Comparison of ENCODE assay signal across 30 cellular contexts in genomic region chr2:213818436-213818835, GRCh38.
A peak's percentile ranks its signal among the peaks of the same experiment; 100 is the strongest.
DNase-seq lines count a peak whose midpoint lies in the region; ATAC-seq and TF ChIP-seq lines count a peak whose summit lies in the region.
"Had no signal": no experiment of that assay in that cellular context is flagged by ENCODE, and none has a peak within 500 bp of the region (broad histone marks: within the 10 kb centered on the region; RNA-seq: fewer than 3 reads in every experiment).

No MANE protein-coding gene starts in this region.

- H3K27me3 Mint-ChIP-seq in chondrocyte (ENCODE audit: low read depth) (no peaks in the 10 kb centered on the region), nephron progenitor cell (ENCODE audit: low read depth, poor library complexity) (no peaks in the 10 kb centered on the region), glutamatergic neuron (ENCODE audit: unreplicated experiment) (no peaks in the 10 kb centered on the region)
- H3K27me3 Mint-ChIP-seq in naive thymus-derived CD4-positive, alpha-beta T cell, result no peaks in the 10 kb centered on the region
- H3K27me3 Mint-ChIP-seq: natural killer cell treated with Interleukin-12 subunit alpha and Interleukin-12 subunit beta and Interleukin-15 and Interleukin-18, amount 100 ng/mL, for 72 hours; T-helper 17 cell had no signal

- no peaks in the 10 kb centered on the region for H3K36me3 ChIP-seq in A673 (ENCODE audit: insufficient read depth, low read length, poor library complexity, severe bottlenecking)
- H3K36me3 ChIP-seq in naive thymus-derived CD4-positive, alpha-beta T cell (ENCODE audit: control insufficient read depth in 2 of 3, insufficient read depth in 3 of 3, low read length in 3 of 3), result no peaks in the 10 kb centered on the region
- H3K36me3 ChIP-seq: adrenal gland, cardiac muscle cell, HAP-1, left lung had no signal

- CTCF ChIA-PET in A673 (lab: Charles Lee), result no interaction called here
- CTCF ChIA-PET in naive thymus-derived CD4-positive, alpha-beta T cell (lab: Charles Lee), result no interaction called here

- TF ChIP-seq CTCF in A673 (conservative IDR thresholded peaks at IDR 0.05; ENCODE audit: low read depth, low read length), result no peak
- no peak for TF ChIP-seq CTCF in chondrocyte (IDR thresholded peaks at IDR 0.05)
- no peak for TF ChIP-seq CTCF in nephron progenitor cell (IDR thresholded peaks at IDR 0.05)
- no peak for TF ChIP-seq CTCF in glutamatergic neuron (IDR thresholded peaks at IDR 0.05; ENCODE audit: partially characterized antibody, unreplicated experiment)
- no peak for TF ChIP-seq CTCF in omental fat pad (IDR thresholded peaks at IDR 0.05)

- no peak overlapping the region for H3K4me3 ChIP-seq in A673 (ENCODE audit: low read depth, low read length, poor library complexity, severe bottlenecking)
- no peak overlapping the region for H3K4me3 ChIP-seq in naive thymus-derived CD4-positive, alpha-beta T cell (ENCODE audit: low read length)
- H3K4me3 ChIP-seq: adrenal gland, cardiac muscle cell, dorsolateral prefrontal cortex, HAP-1, left lung, smooth muscle cell had no signal

- H3K9me3 Mint-ChIP-seq in chondrocyte (ENCODE audit: low read depth), result peaks cover 6% of the 10 kb centered on the region
- H3K9me3 Mint-ChIP-seq in nephron progenitor cell, result peaks cover 5% of the 10 kb centered on the region
- no peaks in the 10 kb centered on the region for H3K9me3 Mint-ChIP-seq in glutamatergic neuron (ENCODE audit: unreplicated experiment)
- peaks cover 0 to 17% (median 6%) of the 10 kb centered on the region in 11 donors for H3K9me3 Mint-ChIP-seq in naive thymus-derived CD4-positive, alpha-beta T cell

- no peak overlapping the region for H3K4me3 Mint-ChIP-seq in chondrocyte (ENCODE audit: unreplicated experiment)
- H3K4me3 Mint-ChIP-seq in nephron progenitor cell, result no peak overlapping the region
- no peak overlapping the region for H3K4me3 Mint-ChIP-seq in glutamatergic neuron (ENCODE audit: unreplicated experiment)
- no peak overlapping the region for H3K4me3 Mint-ChIP-seq in naive thymus-derived CD4-positive, alpha-beta T cell
- H3K4me3 Mint-ChIP-seq: natural killer cell treated with Interleukin-12 subunit alpha and Interleukin-12 subunit beta and Interleukin-15 and Interleukin-18, amount 100 ng/mL, for 72 hours; T-helper 17 cell had no signal

- no peaks in the 10 kb centered on the region for H3K4me1 ChIP-seq in A673 (ENCODE audit: insufficient read depth, low read length, poor library complexity, severe bottlenecking)
- H3K4me1 ChIP-seq in naive thymus-derived CD4-positive, alpha-beta T cell (ENCODE audit: control insufficient read depth in 2 of 2, insufficient read depth in 2 of 2, low read length in 2 of 2), result no peaks in the 10 kb centered on the region
- H3K4me1 ChIP-seq: adrenal gland, foreskin keratinocyte, HAP-1, left lung had no signal

- H3K36me3 Mint-ChIP-seq in chondrocyte (ENCODE audit: low read depth) (no peaks in the 10 kb centered on the region), nephron progenitor cell (ENCODE audit: low read depth) (no peaks in the 10 kb centered on the region), glutamatergic neuron (ENCODE audit: unreplicated experiment) (no peaks in the 10 kb centered on the region)
- H3K36me3 Mint-ChIP-seq in naive thymus-derived CD4-positive, alpha-beta T cell, result peaks cover 0 to 3% (median 0%) of the 10 kb centered on the region in 5 donors
- H3K36me3 Mint-ChIP-seq: natural killer cell treated with Interleukin-12 subunit alpha and Interleukin-12 subunit beta and Interleukin-15 and Interleukin-18, amount 100 ng/mL, for 72 hours had no signal

- intact Hi-C loops in A673 (cut with micrococcal nuclease; ENCODE audit: unreplicated experiment), result no loop called here
- intact Hi-C loops in naive thymus-derived CD4-positive, alpha-beta T cell (cut with micrococcal nuclease), result no loop called here

- POLR2A ChIA-PET in A673 (lab: Charles Lee; ENCODE audit: low non-redundant PET), result no interaction called here
- POLR2A ChIA-PET in naive thymus-derived CD4-positive, alpha-beta T cell (lab: Charles Lee), result no interaction called here

- no peaks in the 10 kb centered on the region for H3K9me3 ChIP-seq in A673 (ENCODE audit: low read depth, low read length, poor library complexity, severe bottlenecking)
- H3K9me3 ChIP-seq in naive thymus-derived CD4-positive, alpha-beta T cell (ENCODE audit: control insufficient read depth in 2 of 3, low read length in 3 of 3), result no peaks in the 10 kb centered on the region
- H3K9me3 ChIP-seq: adrenal gland, HAP-1 had no signal

- no TSS peak for BruUV-seq in A673 (replicated peaks; lab: Mats Ljungman, UMichigan)

- H3K4me1 Mint-ChIP-seq in chondrocyte (ENCODE audit: low read depth) (peaks cover 12% of the 10 kb centered on the region), nephron progenitor cell (no peaks in the 10 kb centered on the region), glutamatergic neuron (ENCODE audit: low read depth, unreplicated experiment) (no peaks in the 10 kb centered on the region)
- no peaks in the 10 kb centered on the region for H3K4me1 Mint-ChIP-seq in naive thymus-derived CD4-positive, alpha-beta T cell
- H3K4me1 Mint-ChIP-seq: T-helper 17 cell had no signal

- H3K27ac ChIP-seq in A673 (ENCODE audit: low read depth, low read length, poor library complexity, severe bottlenecking), result no peak overlapping the region
- H3K27ac ChIP-seq in naive thymus-derived CD4-positive, alpha-beta T cell (ENCODE audit: low read depth, low read length), result no peak overlapping the region
- H3K27ac ChIP-seq: adrenal gland, cardiac muscle cell, dorsolateral prefrontal cortex, foreskin keratinocyte, left lung had no signal

- no peak for ATAC-seq in omental fat pad (ENCODE audit: low FRiP score)
- no peak for ATAC-seq in naive thymus-derived CD4-positive, alpha-beta T cell
- ATAC-seq: foreskin keratinocyte; left lung; natural killer cell treated with Interleukin-12 subunit alpha and Interleukin-12 subunit beta and Interleukin-15 and Interleukin-18, amount 100 ng/mL, for 72 hours; T-helper 17 cell had no signal

- no peaks in the 10 kb centered on the region for H3K27me3 ChIP-seq in A673 (replicated peaks; ENCODE audit: insufficient read depth, low read depth, low read length, poor library complexity)
- H3K27me3 ChIP-seq in naive thymus-derived CD4-positive, alpha-beta T cell (ENCODE audit: control insufficient read depth in 2 of 2, insufficient read depth in 2 of 2, low read length in 2 of 2), result no peaks in the 10 kb centered on the region
- H3K27me3 ChIP-seq: adrenal gland, cardiac muscle cell, dorsolateral prefrontal cortex, foreskin keratinocyte, left lung had no signal

- H3K27ac Mint-ChIP-seq in chondrocyte (ENCODE audit: unreplicated experiment), result peak overlapping the region; percentile 34
- peak overlapping the region; percentile 33 for H3K27ac Mint-ChIP-seq in nephron progenitor cell
- no peak overlapping the region for H3K27ac Mint-ChIP-seq in glutamatergic neuron (ENCODE audit: unreplicated experiment)
- no peak overlapping the region for H3K27ac Mint-ChIP-seq in naive thymus-derived CD4-positive, alpha-beta T cell
- H3K27ac Mint-ChIP-seq: natural killer cell treated with Interleukin-12 subunit alpha and Interleukin-12 subunit beta and Interleukin-15 and Interleukin-18, amount 100 ng/mL, for 72 hours; T-helper 17 cell had no signal

- DNase-seq in A673 (ENCODE audit: low spot score) (peak; percentile 10), HCEC 1CT (peak; percentile 43), chondrocyte (ENCODE audit: low spot score) (no peak), nephron progenitor cell (no peak), glutamatergic neuron (no peak), omental fat pad (ENCODE audit: low spot score) (no peak)
- DNase-seq in activated CD4-positive, CD25-positive, alpha-beta regulatory T cell (lab: John Stamatoyannopoulos, UW), result no peak
- no peak for DNase-seq in naive thymus-derived CD4-positive, alpha-beta T cell
- DNase-seq: 8988T; activated CD4-positive, alpha-beta T cell treated with anti-CD3 and anti-CD28 coated beads for 4 hours; activated naive CD4-positive, alpha-beta T cell; activated T-cell treated with anti-CD3 and anti-CD28 coated beads, Interleukin-2, amount 50 U/mL, for 48 hours; adrenal gland; DMS79 treated with DMSO at 0.1 percent for 48 hours; dorsolateral prefrontal cortex; foreskin keratinocyte; hippocampal formation; Kasumi-1; left lung; midbrain; NCI-H1092; NCI-H2029; NCI-H69; stimulated activated CD4-positive, alpha-beta T cell treated with anti-CD3 and anti-CD28 coated beads, Interleukin-2, amount 100 ng/mL, for 24 hours; T-helper 17 cell; trophoblast cell had no signal

Comparison
In these comparisons a context has a peak if more than half of its experiments do, and no peak if none do; other contexts are left out.
1. DNase-seq: peak in A673 (single experiment) and HCEC 1CT (single experiment); none in chondrocyte (single experiment), nephron progenitor cell (single experiment), activated CD4-positive, CD25-positive, alpha-beta regulatory T cell (0 of 4), glutamatergic neuron (single experiment), omental fat pad (single experiment) and naive thymus-derived CD4-positive, alpha-beta T cell (0 of 9).
2. H3K27ac Mint-ChIP-seq: peak in chondrocyte (single experiment) and nephron progenitor cell (single experiment); none in glutamatergic neuron (single experiment) and naive thymus-derived CD4-positive, alpha-beta T cell (0 of 9).